ENCODE assay signal across 33 cellular contexts in genomic region chr2:88684519-88684918, GRCh38. TPM values are rescaled to one million over a fixed set of nuclear protein-coding genes. Genes with fewer than 3 reads are reported as not detected.
A peak's percentile ranks its signal among the peaks of the same experiment; 100 is the strongest.
DNase-seq lines count a peak whose midpoint lies in the region; ATAC-seq, FAIRE-seq and TF ChIP-seq lines count a peak whose summit lies in the region.
"Had no signal": no experiment of that assay in that cellular context is flagged by ENCODE, and none has a peak within 500 bp of the region (broad histone marks: within the 10 kb centered on the region; RNA-seq: fewer than 3 reads in every experiment).

No MANE protein-coding gene starts in this region.

- H3K4me3 ChIP-seq in K562 (no peak overlapping the region), endodermal cell (ENCODE audit: low read length) (peak overlapping the region; percentile 55)
- H3K4me3 ChIP-seq: A549; BLaER1; BLaER1 treated with 17β-estradiol and CSF1 and Interleukin-3, amounts not matched to agents 10 nM and 100 nM had no signal

- peaks cover 11% of the 10 kb centered on the region for H3K36me3 Mint-ChIP-seq in endodermal cell (ENCODE audit: low read depth)

- no peak overlapping the region for H2AFZ ChIP-seq in K562 (ENCODE audit: low read depth, low read length)

- peaks cover 13 to 29% of the 10 kb centered on the region in 2 experiments; a peak in 4 of 5 replicates for H3K4me1 ChIP-seq in K562 (replicated peaks in 1 of 2; ENCODE audit: control insufficient read depth in 2 of 2, insufficient read depth in 2 of 2, low read length in 2 of 2)
- H3K4me1 ChIP-seq in endodermal cell (ENCODE audit: control insufficient read depth, insufficient read depth, low read length), result no peaks in the 10 kb centered on the region
- H3K4me1 ChIP-seq: A549, BE2C, BLaER1 had no signal

- POLR2A ChIA-PET in K562 (lab: Yijun Ruan, JAX), result no interaction called here

- TF ChIP-seq RAD21 in K562 (CRISPR knock-in tag; conservative IDR thresholded peaks at IDR 0.05 in 1 of 2, IDR thresholded peaks at IDR 0.05 in 1 of 2), result no peak

- BruUV-seq in K562 (replicated peaks; lab: Mats Ljungman, UMichigan), result no TSS peak

- H3K9me3 ChIP-seq in K562 (replicated peaks; ENCODE audit: control insufficient read depth, insufficient read depth, low read depth, low read length) (no peaks in the 10 kb centered on the region), endodermal cell (ENCODE audit: control insufficient read depth, low read length) (peaks cover 82% of the 10 kb centered on the region)
- H3K9me3 ChIP-seq: BE2C had no signal

- H3K27ac ChIP-seq in K562 (ENCODE audit: extremely low read depth, low read depth, low read length) (no peak overlapping the region), endodermal cell (ENCODE audit: low read depth, low read length) (no peak overlapping the region)
- H3K27ac ChIP-seq: 22Rv1; A549; BLaER1; BLaER1 treated with 17β-estradiol and CSF1 and Interleukin-3, amounts not matched to agents 10 nM and 100 nM; C4-2B had no signal

- 0% methylated on average over 2 of the region's 2 CpGs for WGBS in K562 (ENCODE audit: insufficient coverage, low coverage, missing lambda C conversion rate)
- 93% methylated on average over 2 of the region's 2 CpGs; no CpG with 5 or more reads in 1 of the 2 experiments for WGBS in endodermal cell (ENCODE audit: insufficient coverage in 1 of 2, insufficient read length in 1 of 2), 2 experiments

- no peak overlapping the region for H3K9ac ChIP-seq in K562 (ENCODE audit: insufficient read depth in 1 of 2, low read depth in 2 of 2, low read length in 2 of 2)
- H3K9ac ChIP-seq in endodermal cell (ENCODE audit: extremely low read depth, low read length, poor library complexity, severe bottlenecking), result no peak overlapping the region
- H3K9ac ChIP-seq: BLaER1; BLaER1 treated with 17β-estradiol and CSF1 and Interleukin-3, amounts not matched to agents 10 nM and 100 nM had no signal

- DNase-seq in K562 (ENCODE audit: extremely low read depth in 1 of 4, low spot score in 3 of 4), result peak in 1 of 4 experiments; percentile 40
- DNase-seq in endodermal cell, result no peak
- DNase-seq in stimulated activated naive CD4-positive, alpha-beta T cell (lab: John Stamatoyannopoulos, UW), result no peak
- DNase-seq: 8988T; ACHN; AML-193; BE2C; C1 segment of cervical spinal cord; Caco-2; Calu3; CD4-positive, alpha-beta memory T cell; CD4-positive, alpha-beta T cell; CD4-positive, CD25-positive, alpha-beta regulatory T cell; CD8-positive, alpha-beta memory T cell; CD8-positive, alpha-beta T cell; COR-L47; DMS 273 treated with DMSO at 0.1 percent for 48 hours; DMS153; DMS53; DMS79; DMS79 treated with DMSO at 0.1 percent for 48 hours; DND-41; EL had no signal

- peaks cover 6% of the 10 kb centered on the region; the same call in 2 of the 3 replicates for H3K36me3 ChIP-seq in K562 (ENCODE audit: control insufficient read depth, insufficient read depth, low read length)
- no peaks in the 10 kb centered on the region for H3K36me3 ChIP-seq in endodermal cell (ENCODE audit: control insufficient read depth, insufficient read depth, low read length)
- H3K36me3 ChIP-seq: BE2C, BLaER1 had no signal

- H3K79me2 ChIP-seq in K562 (ENCODE audit: control insufficient read depth, insufficient read depth, low read length), result peaks cover 4% of the 10 kb centered on the region; the same call in 1 of the 3 replicates

- no peak for TF ChIP-seq CTCF in K562 (IDR thresholded peaks at IDR 0.05 in 2 of 3, conservative IDR thresholded peaks at IDR 0.05 in 1 of 3; ENCODE audit: insufficient read depth in 2 of 3, low read depth in 1 of 3, low read length in 3 of 3)
- no peak for TF ChIP-seq CTCF in endodermal cell (conservative IDR thresholded peaks at IDR 0.05)

- no peak overlapping the region for H3K4me2 ChIP-seq in K562 (ENCODE audit: insufficient read depth, low read length)
- H3K4me2 ChIP-seq: A549; BLaER1; BLaER1 treated with 17β-estradiol and CSF1 and Interleukin-3, amounts not matched to agents 10 nM and 100 nM had no signal

- H3K4me3 Mint-ChIP-seq in endodermal cell, result no peak overlapping the region
- H3K4me3 Mint-ChIP-seq: B cell; CD14-positive monocyte; CD4-positive, alpha-beta memory T cell; CD4-positive, alpha-beta T cell; CD4-positive, CD25-positive, alpha-beta regulatory T cell; CD8-positive, alpha-beta T cell had no signal

- no peak for TF ChIP-seq POLR2A in K562 (conservative IDR thresholded peaks at IDR 0.05)

- no peaks in the 10 kb centered on the region for H3K27me3 ChIP-seq in K562 (ENCODE audit: control insufficient read depth in 2 of 2, insufficient read depth in 2 of 2, low read length in 2 of 2)
- H3K27me3 ChIP-seq in endodermal cell (ENCODE audit: control insufficient read depth, insufficient read depth, low read length, poor library complexity, severe bottlenecking), result no peaks in the 10 kb centered on the region
- H3K27me3 ChIP-seq: BE2C; BLaER1; BLaER1 treated with 17β-estradiol and CSF1 and Interleukin-3, amounts not matched to agents 10 nM and 100 nM had no signal

- H3K4me1 Mint-ChIP-seq in endodermal cell, result no peaks in the 10 kb centered on the region

- ATAC-seq in K562 (0 out of 3 replicates have a peak, but pooled peaks have one; percentile 8), GM19463 (IDR thresholded peaks at IDR 0.05; ENCODE audit: unreplicated experiment) (no peak)
- ATAC-seq: A549; CD8-positive, alpha-beta T cell had no signal

- peaks cover 11% of the 10 kb centered on the region for H3K27me3 Mint-ChIP-seq in endodermal cell (ENCODE audit: insufficient read depth)
- H3K27me3 Mint-ChIP-seq: B cell; CD4-positive, alpha-beta memory T cell; CD4-positive, CD25-positive, alpha-beta regulatory T cell had no signal

- TF ChIP-seq EP300 in K562 (IDR thresholded peaks at IDR 0.05; ENCODE audit: low read length), result no peak

- FAIRE-seq in K562 (lab: Jason Lieb, UNC), result no peak
- FAIRE-seq: A204.1, A549, D721Med had no signal

- CTCF ChIA-PET in K562 (lab: Yijun Ruan, JAX; ENCODE audit: low intra/inter-chr PET ratio), result no interaction called here

- H3K9me3 Mint-ChIP-seq in endodermal cell, result peaks cover 85% of the 10 kb centered on the region

- intact Hi-C loops in K562 (cut with micrococcal nuclease), result no loop called here

- no peaks in the 10 kb centered on the region for H3K9me1 ChIP-seq in K562 (ENCODE audit: control insufficient read depth, insufficient read depth, low read length)

- in situ Hi-C loops in K562 (cut with MboI), result no loop called here

- H4K20me1 ChIP-seq in K562 (replicated peaks; ENCODE audit: control insufficient read depth, insufficient read depth, low read length), result no peaks in the 10 kb centered on the region
- H4K20me1 ChIP-seq: BLaER1; BLaER1 treated with 17β-estradiol and CSF1 and Interleukin-3, amounts not matched to agents 10 nM and 100 nM had no signal

- no peak overlapping the region for H3K27ac Mint-ChIP-seq in endodermal cell
- H3K27ac Mint-ChIP-seq: B cell; CD14-positive monocyte; CD4-positive, alpha-beta memory T cell; CD4-positive, alpha-beta T cell; CD4-positive, CD25-positive, alpha-beta regulatory T cell; CD8-positive, alpha-beta memory T cell; CD8-positive, alpha-beta T cell had no signal

TF ChIP-seq in K562, 482 proteins besides CTCF, POLR2A, EP300 and RAD21 (continues in another document):
- TF ChIP-seq MAFG (tag; conservative IDR thresholded peaks at IDR 0.05), result no peak

RNA-seq across cellular contexts. Expression of gene RPIA, which starts 7.0 kb away (rescaled TPM):
- 5.5 and 6.6 TPM in 2 replicates for total RNA-seq in K562 (2011; cell fraction: chromatin; rRNA removed; ENCODE audit: low replicate concordance)
- 7.0 and 7.8 TPM in 2 replicates for total RNA-seq in K562 (2011; cell fraction: nucleolus; rRNA removed)
- 8.7 and 10.4 TPM in 2 replicates for total RNA-seq in K562 (2011; cell fraction: nucleoplasm; rRNA removed)
- total RNA-seq in K562 (2014; rRNA removed) (10.0 and 11.3 TPM in 2 replicates), K562 (2014; rRNA removed; fragmentation: Illumina TruSeq; extraction: Trizol) (23.9 and 25.8 TPM in 2 replicates), K562 (2015; rRNA removed; fragmentation: Illumina TruSeq; extraction: Trizol) (19.9 and 22.9 TPM in 2 replicates), K562 (2021) (40.4 and 41.2 TPM in 2 replicates), endodermal cell (10 to 100 TPM; 16.2 to 26.0 TPM)
- polyA plus RNA-seq in K562 (2011; rRNA removed) (17.4 and 30.2 TPM in 2 replicates), K562 (2014; fragmentation: Illumina TruSeq; extraction: Trizol) (37.2 and 37.4 TPM in 2 replicates), K562 (2014; fragmentation: Nextera tagmentation; extraction: Ambion mirVana) (10 to 100 TPM in 1 of 2 experiments, 1 to 10 TPM in 1; 7.8 to 15.1 TPM), K562 (2014; rRNA removed) (36.8 and 43.3 TPM in 2 replicates)
- 16.3 and 18.5 TPM in 2 replicates for polyA plus RNA-seq in K562 (2011; cell fraction: cytosol; rRNA removed)
- 8.4 and 10.7 TPM in 2 replicates for polyA plus RNA-seq in K562 (2011; cell fraction: nucleus; rRNA removed)
- 20.4 and 34.0 TPM in 2 replicates for polyA plus RNA-seq in K562 (2012)
- 23.2 and 31.5 TPM in 2 replicates for polyA minus RNA-seq in K562 (2011; rRNA and poly(A)+ RNA removed)
- 4.6 and 13.6 TPM in 2 replicates for polyA minus RNA-seq in K562 (2011; cell fraction: cytosol; rRNA and poly(A)+ RNA removed)
- 6.1 and 7.0 TPM in 2 replicates for polyA minus RNA-seq in K562 (2011; cell fraction: nucleus; rRNA and poly(A)+ RNA removed)
- polyA plus RNA-seq in endodermal cell (2013, experiment 1 of 2), result 23.4 TPM
- polyA plus RNA-seq in endodermal cell (2013, experiment 2 of 2), result 22.4 TPM

RNA-seq across cellular contexts. Expression of gene EIF2AK3, which starts 57.3 kb away (rescaled TPM):
- total RNA-seq in K562 (2011; cell fraction: chromatin; rRNA removed; ENCODE audit: low replicate concordance), result 11.0 and 50.4 TPM in 2 replicates
- 13.0 and 13.6 TPM in 2 replicates for total RNA-seq in K562 (2011; cell fraction: nucleolus; rRNA removed)
- 19.3 and 21.9 TPM in 2 replicates for total RNA-seq in K562 (2011; cell fraction: nucleoplasm; rRNA removed)
- total RNA-seq in K562 (2014; rRNA removed), result 7.1 and 9.3 TPM in 2 replicates
- total RNA-seq in K562 (2014; rRNA removed; fragmentation: Illumina TruSeq; extraction: Trizol), result 11.6 and 14.7 TPM in 2 replicates
- total RNA-seq in K562 (2015; rRNA removed; fragmentation: Illumina TruSeq; extraction: Trizol), result 10.3 and 13.1 TPM in 2 replicates
- 5.9 and 7.4 TPM in 2 replicates for total RNA-seq in K562 (2021)
- polyA plus RNA-seq in K562 (2011; rRNA removed), result 6.3 and 7.5 TPM in 2 replicates
- polyA plus RNA-seq in K562 (2011; cell fraction: cytosol; rRNA removed), result 1.5 and 3.2 TPM in 2 replicates
- polyA plus RNA-seq in K562 (2011; cell fraction: nucleus; rRNA removed), result 6.9 and 8.7 TPM in 2 replicates
- 6.0 and 9.5 TPM in 2 replicates for polyA plus RNA-seq in K562 (2012)
- polyA plus RNA-seq in K562 (2014; fragmentation: Illumina TruSeq; extraction: Trizol), result 7.3 and 9.8 TPM in 2 replicates
- 1 to 10 TPM; 1.7 to 2.2 TPM for polyA plus RNA-seq in K562 (2014; fragmentation: Nextera tagmentation; extraction: Ambion mirVana)
- polyA plus RNA-seq in K562 (2014; rRNA removed), result 3.2 and 7.7 TPM in 2 replicates
- 23.6 and 24.8 TPM in 2 replicates for polyA minus RNA-seq in K562 (2011; rRNA and poly(A)+ RNA removed)
- polyA minus RNA-seq in K562 (2011; cell fraction: cytosol; rRNA and poly(A)+ RNA removed), result 5.6 and 7.8 TPM in 2 replicates
- 7.0 and 11.0 TPM in 2 replicates for polyA minus RNA-seq in K562 (2011; cell fraction: nucleus; rRNA and poly(A)+ RNA removed)
- total RNA-seq in endodermal cell, result 10 to 100 TPM; 26.3 to 45.2 TPM
- 17.9 TPM for polyA plus RNA-seq in endodermal cell (2013, experiment 1 of 2)
- polyA plus RNA-seq in endodermal cell (2013, experiment 2 of 2), result 20.4 TPM
